22 cellular contexts compared by ENCODE assay signal in the genomic region with DNA sequence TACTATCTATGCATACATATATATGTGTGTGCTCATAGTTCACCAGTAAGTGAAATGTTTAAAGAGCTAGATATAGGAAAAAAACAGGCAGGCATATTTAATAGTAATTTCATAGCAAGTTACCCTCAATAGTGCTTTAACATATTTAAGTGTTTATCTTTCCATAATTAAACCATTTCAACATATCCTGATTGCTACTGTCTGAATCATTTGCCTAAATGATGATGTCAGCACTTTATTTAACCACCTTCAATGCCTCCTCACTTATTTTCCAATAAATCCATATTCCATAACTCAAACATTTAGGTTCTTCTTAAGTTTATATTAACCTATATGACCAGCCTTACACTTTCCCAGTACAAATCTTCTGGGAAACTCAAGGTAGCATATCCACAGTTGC.
DNase-seq lines count a peak whose midpoint lies in the region; ATAC-seq, FAIRE-seq and TF ChIP-seq lines count a peak whose summit lies in the region.
"Had no signal": no experiment of that assay in that cellular context is flagged by ENCODE, and none has a peak within 500 bp of the region (broad histone marks: within the 10 kb centered on the region; RNA-seq: fewer than 3 reads in every experiment).

No MANE protein-coding gene starts in this region.

- ATAC-seq in HepG2 (no peak), right lobe of liver (no peak), PC-3 (peak; percentile 40), GM21526 (IDR thresholded peaks at IDR 0.05; ENCODE audit: low FRiP score, unreplicated experiment) (no peak)
- ATAC-seq: GM12878, GM23338 had no signal

- H3F3A ChIP-seq in PC-3 (ENCODE audit: low read length, unreplicated experiment) = no peaks in the 10 kb centered on the region

- H3K36me3 ChIP-seq in HepG2 (replicated peaks in 1 of 2; ENCODE audit: control insufficient read depth in 1 of 2, insufficient read depth in 2 of 2, low read length in 2 of 2) (no peaks in the 10 kb centered on the region), right lobe of liver (no peaks in the 10 kb centered on the region), PC-3 (ENCODE audit: low read depth, low read length) (no peaks in the 10 kb centered on the region)

- CTCF ChIA-PET in HepG2 (lab: Yijun Ruan, JAX; ENCODE audit: low intra/inter-chr PET ratio, low total read pairs) = no interaction called here
- CTCF ChIA-PET in PC-3 (lab: Charles Lee) = no interaction called here

- no peaks in the 10 kb centered on the region for H3K27me3 ChIP-seq in HepG2 (ENCODE audit: control insufficient read depth in 1 of 2, insufficient read depth in 2 of 2, low read length in 2 of 2)
- H3K27me3 ChIP-seq in right lobe of liver = no peaks in the 10 kb centered on the region
- no peaks in the 10 kb centered on the region for H3K27me3 ChIP-seq in PC-3 (ENCODE audit: low read length)

- H2AFZ ChIP-seq in HepG2 (ENCODE audit: low read length) (no peak overlapping the region), PC-3 (ENCODE audit: low read length) (no peak overlapping the region)
- H2AFZ ChIP-seq: GM23338 had no signal

- no TSS peak for BruUV-seq in HepG2 (replicated peaks; lab: Mats Ljungman, UMichigan)
- no TSS peak for BruUV-seq in PC-3 (replicated peaks; lab: Mats Ljungman, UMichigan)

- H3K79me2 ChIP-seq in HepG2 (ENCODE audit: insufficient read depth, low read length) = no peaks in the 10 kb centered on the region
- no peaks in the 10 kb centered on the region for H3K79me2 ChIP-seq in PC-3 (ENCODE audit: low read length)

- H4K20me1 ChIP-seq in HepG2 (ENCODE audit: insufficient read depth, low read length) (no peaks in the 10 kb centered on the region), PC-3 (ENCODE audit: low read length) (no peaks in the 10 kb centered on the region)

- intact Hi-C loops in HepG2 (cut with micrococcal nuclease; ENCODE audit: unreplicated experiment) (loop anchor here (10.0 kb wide), 1 partner anchor 456 kb away; no protein-coding TSS in a partner anchor), right lobe of liver (cut with DNase I) (no loop called here), PC-3 (cut with micrococcal nuclease) (no loop called here)

- no peak for DNase-seq in HepG2 (ENCODE audit: low spot score)
- DNase-seq in right lobe of liver = no peak
- no peak for DNase-seq in PC-3
- DNase-seq in fibroblast of gingiva (ENCODE audit: low read depth) = peak; percentile 13
- DNase-seq in stromal cell of bone marrow (ENCODE audit: low read depth) = peak; percentile 9
- no peak for DNase-seq in AG20443 (ENCODE audit: low spot score)
- no peak for DNase-seq in AG08396 (ENCODE audit: low spot score)
- DNase-seq: 8988T; CD4-positive, alpha-beta T cell; COR-L47; DMS79 treated with DMSO at 0.1 percent for 48 hours; NCI-H1092 treated with DMSO at 0.1 percent for 48 hours; NCI-H2081; NCI-H2171; NCI-H345; NCI-H524 treated with DMSO at 0.1 percent for 48 hours; RPMI8226; SHP77; SW 1271 had no signal

- no peak overlapping the region for H3K4me3 ChIP-seq in HepG2 (replicated peaks in 1 of 3; ENCODE audit: insufficient read depth in 1 of 3, low read depth in 2 of 3, low read length in 3 of 3)
- H3K4me3 ChIP-seq in right lobe of liver = no peak overlapping the region
- no peak overlapping the region for H3K4me3 ChIP-seq in PC-3 (ENCODE audit: low read length)
- H3K4me3 ChIP-seq: GM12878, GM23338 had no signal

- TF ChIP-seq RAD21 in HepG2 (CRISPR knock-in tag; IDR thresholded peaks at IDR 0.05) = no peak

- H3K9ac ChIP-seq in HepG2 (ENCODE audit: insufficient read depth, low read depth, low read length) (no peak overlapping the region), PC-3 (ENCODE audit: low read length) (no peak overlapping the region)

- POLR2A ChIA-PET in HepG2 (lab: Yijun Ruan, JAX) = no interaction called here
- POLR2A ChIA-PET in PC-3 (lab: Charles Lee; ENCODE audit: unreplicated experiment) = no interaction called here

- H3K9me3 ChIP-seq in HepG2 (ENCODE audit: low read length) (no peaks in the 10 kb centered on the region), right lobe of liver (no peaks in the 10 kb centered on the region), PC-3 (ENCODE audit: low read length) (no peaks in the 10 kb centered on the region)

- no peaks in the 10 kb centered on the region for H3K9me2 ChIP-seq in PC-3 (replicated peaks; ENCODE audit: low read length)

- H3K4me1 ChIP-seq in HepG2 (ENCODE audit: insufficient read depth, low read length) = no peaks in the 10 kb centered on the region
- no peaks in the 10 kb centered on the region for H3K4me1 ChIP-seq in right lobe of liver
- peaks cover 13% of the 10 kb centered on the region for H3K4me1 ChIP-seq in PC-3 (ENCODE audit: insufficient read depth, low read length)

- TF ChIP-seq POLR2A in HepG2 (IDR thresholded peaks at IDR 0.05; ENCODE audit: insufficient read depth in 1 of 2, low read depth in 2 of 2, low read length in 2 of 2) (no peak), right lobe of liver (IDR thresholded peaks at IDR 0.05) (no peak)

- H3K4me2 ChIP-seq in HepG2 (ENCODE audit: low read depth, low read length) = no peak overlapping the region
- H3K4me2 ChIP-seq in PC-3 (ENCODE audit: low read length) = no peak overlapping the region
- H3K4me2 ChIP-seq: GM23338 had no signal

- in situ Hi-C loops in HepG2 (cut with HindIII; ENCODE audit: extremely low pct_ligation_motif_present, low pct_unique_long_range_greater_than_20kb) = loop anchor here (25.0 kb wide), 2 partner anchors 1174 to 1724 kb away; no protein-coding TSS in a partner anchor

- TF ChIP-seq EP300 in HepG2 (IDR thresholded peaks at IDR 0.05; ENCODE audit: low read depth in 2 of 2, low read length in 2 of 2) = no peak
- TF ChIP-seq EP300 in HepG2 (CRISPR knock-in tag; IDR thresholded peaks at IDR 0.05; ENCODE audit: borderline replicate concordance) = no peak

- FAIRE-seq in HepG2 (lab: Jason Lieb, UNC) = no peak
- FAIRE-seq: GM12878 had no signal

- TF ChIP-seq CTCF in HepG2 (CRISPR knock-in tag; IDR thresholded peaks at IDR 0.05) (no peak), right lobe of liver (IDR thresholded peaks at IDR 0.05) (no peak), PC-3 (conservative IDR thresholded peaks at IDR 0.05; ENCODE audit: low read depth, low read length) (no peak)

- no peak overlapping the region for H3K27ac ChIP-seq in HepG2 (ENCODE audit: extremely low read length, insufficient read depth, low read length)
- no peak overlapping the region for H3K27ac ChIP-seq in right lobe of liver
- H3K27ac ChIP-seq in PC-3 (ENCODE audit: low read length) = no peak overlapping the region

TF ChIP-seq in HepG2, 621 proteins besides CTCF, POLR2A, EP300 and RAD21:
- TF ChIP-seq MAF1 (CRISPR knock-in tag; IDR thresholded peaks at IDR 0.05; ENCODE audit: borderline replicate concordance) (no peak), MAFK (conservative IDR thresholded peaks at IDR 0.05 in 1 of 2, IDR thresholded peaks at IDR 0.05 in 1 of 2; ENCODE audit: low read length in 2 of 2) (peak; percentile 95 to 98), MAFF (IDR thresholded peaks at IDR 0.05; ENCODE audit: low read depth, low read length) (peak; percentile 98)
- TF ChIP-seq, protein P1, sequence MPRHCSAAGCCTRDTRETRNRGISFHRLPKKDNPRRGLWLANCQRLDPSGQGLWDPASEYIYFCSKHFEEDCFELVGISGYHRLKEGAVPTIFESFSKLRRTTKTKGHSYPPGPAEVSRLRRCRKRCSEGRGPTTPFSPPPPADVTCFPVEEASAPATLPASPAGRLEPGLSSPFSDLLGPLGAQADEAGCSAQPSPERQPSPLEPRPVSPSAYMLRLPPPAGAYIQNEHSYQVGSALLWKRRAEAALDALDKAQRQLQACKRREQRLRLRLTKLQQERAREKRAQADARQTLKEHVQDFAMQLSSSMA (CRISPR knock-in tag; IDR thresholded peaks at IDR 0.05) = no peak
TF ChIP-seq in HepG2: peak in this region for 2.

Comparison
In these comparisons a context has a peak if more than half of its experiments do, and no peak if none do; other contexts are left out.
1. DNase-seq: peak in fibroblast of gingiva (single experiment) and stromal cell of bone marrow (single experiment); none in HepG2 (single experiment), right lobe of liver (0 of 3), PC-3 (single experiment), AG20443 (single experiment) and AG08396 (single experiment).